In genomic region chr5:55712023-55712859, GRCh38 we compare ENCODE assay signal across 1 cellular context.
A peak's percentile ranks its signal among the peaks of the same experiment; 100 is the strongest.
TF ChIP-seq lines count a peak whose summit lies in the region.

Gene SLC38A9 (minus strand): TSS chr5:55712324. CDS start chr5:55697958, 14,366 bp downstream.

TF ChIP-seq in K562, 482 proteins besides CTCF, POLR2A, EP300 and RAD21 (continued from another document and continues in another):
- TF ChIP-seq AFF1 (IDR thresholded peaks at IDR 0.05; ENCODE audit: low read depth in 1 of 2, partially characterized antibody in 2 of 2) (peak in 1 of 2 experiments; percentile 96), TRIM24 (IDR thresholded peaks at IDR 0.05) (no peak), CREB1 (IDR thresholded peaks at IDR 0.05) (0 out of 2 replicates have a peak, but pooled peaks have one; percentile 14), CREB1 (CRISPR knock-in tag; IDR thresholded peaks at IDR 0.05) (peak; percentile 57), POLR2G (IDR thresholded peaks at IDR 0.05; ENCODE audit: low read depth, low read length) (peak; percentile 84), RBM14 (IDR thresholded peaks at IDR 0.05; ENCODE audit: borderline replicate concordance, insufficient read depth, low read depth, low read length) (no peak), RNF219 (CRISPR knock-in tag; IDR thresholded peaks at IDR 0.05) (no peak), E2F5 (CRISPR knock-in tag; IDR thresholded peaks at IDR 0.05) (no peak), ARNT (IDR thresholded peaks at IDR 0.05) (no peak), PKNOX1 (IDR thresholded peaks at IDR 0.05) (peak; percentile 96), PML (IDR thresholded peaks at IDR 0.05; ENCODE audit: low read length) (peak; percentile 56; the same call in 1 of the 2 replicates), SPI1 (IDR thresholded peaks at IDR 0.05; ENCODE audit: borderline replicate concordance, low read depth, low read length) (peak; percentile 65; the same call in 1 of the 2 replicates), ZNF717 (CRISPR knock-in tag; IDR thresholded peaks at IDR 0.05) (no peak), ZNF407 (IDR thresholded peaks at IDR 0.05; ENCODE audit: low read depth) (no peak), NFXL1 (CRISPR knock-in tag; IDR thresholded peaks at IDR 0.05) (no peak), MNT (conservative IDR thresholded peaks at IDR 0.05) (peak; percentile 74 to 86), ZNF445 (CRISPR knock-in tag; IDR thresholded peaks at IDR 0.05; ENCODE audit: low read depth) (no peak), RBM22 (IDR thresholded peaks at IDR 0.05; ENCODE audit: low read depth, low read length, poor library complexity, severe bottlenecking) (no peak), JUN (IDR thresholded peaks at IDR 0.05; ENCODE audit: borderline replicate concordance, low read depth, low read length) (0 out of 2 replicates have a peak, but pooled peaks have one; percentile 7), JUN (CRISPR knock-in tag; IDR thresholded peaks at IDR 0.05; ENCODE audit: borderline replicate concordance) (no peak), MTA3 (IDR thresholded peaks at IDR 0.05; ENCODE audit: borderline replicate concordance) (peak; percentile 53; the same call in 1 of the 2 replicates), MYC (IDR thresholded peaks at IDR 0.05; ENCODE audit: low read depth, low read length) (peak; percentile 63; the same call in 1 of the 2 replicates), MYC (CRISPR knock-in tag; IDR thresholded peaks at IDR 0.05; ENCODE audit: borderline replicate concordance, low read depth) (peak; percentile 32; the same call in 1 of the 2 replicates), ZSCAN29 (IDR thresholded peaks at IDR 0.05) (no peak), THAP7 (CRISPR knock-in tag; IDR thresholded peaks at IDR 0.05) (no peak), RFX7 (CRISPR knock-in tag; IDR thresholded peaks at IDR 0.05) (no peak), ZNF143 (CRISPR knock-in tag; IDR thresholded peaks at IDR 0.05) (peak; percentile 96), CREM (IDR thresholded peaks at IDR 0.05; ENCODE audit: low read depth) (peak; percentile 65), ZNF785 (CRISPR knock-in tag; IDR thresholded peaks at IDR 0.05) (no peak), ETV1 (tag; conservative IDR thresholded peaks at IDR 0.05; ENCODE audit: low read depth) (0 out of 2 replicates have a peak, but pooled peaks have one; percentile 11), ZBTB9 (CRISPR knock-in tag; IDR thresholded peaks at IDR 0.05) (peak; percentile 49; the same call in 1 of the 2 replicates), JUND (IDR thresholded peaks at IDR 0.05; ENCODE audit: borderline replicate concordance, low read depth, low read length) (peak; percentile 30; the same call in 1 of the 2 replicates), JUND (tag; IDR thresholded peaks at IDR 0.05; ENCODE audit: borderline replicate concordance, low read depth, low read length) (no peak; the same call in 2 of the 3 replicates), MBD2 (IDR thresholded peaks at IDR 0.05; ENCODE audit: borderline replicate concordance, low read depth) (peak; percentile 50), HDAC2 (IDR thresholded peaks at IDR 0.05) (0 out of 2 replicates have a peak, but pooled peaks have one; percentile 23), TFE3 (CRISPR knock-in tag; IDR thresholded peaks at IDR 0.05) (no peak)
